In genomic region chr3:25664066-25664809, GRCh38 we compare ENCODE assay signal across 1 cellular context.
TF ChIP-seq lines count a peak whose summit lies in the region.

No MANE protein-coding gene starts in this region.

TF ChIP-seq in K562, 482 proteins besides CTCF, POLR2A, EP300 and RAD21 (continued from another document and continues in another):
- TF ChIP-seq NR2F6 (CRISPR knock-in tag; IDR thresholded peaks at IDR 0.05) (0 out of 2 replicates have a peak, but pooled peaks have one; percentile 5), MYNN (IDR thresholded peaks at IDR 0.05) (peak; percentile 56; the same call in 1 of the 2 replicates), MYNN (CRISPR knock-in tag; IDR thresholded peaks at IDR 0.05) (no peak), ZBTB33 (CRISPR knock-in tag; IDR thresholded peaks at IDR 0.05) (no peak), RB1 (IDR thresholded peaks at IDR 0.05; ENCODE audit: low read depth) (0 out of 2 replicates have a peak, but pooled peaks have one; percentile 51), PRPF4 (IDR thresholded peaks at IDR 0.05; ENCODE audit: insufficient read depth, low read depth, low read length, poor library complexity, severe bottlenecking) (peak; percentile 48), THAP12 (CRISPR knock-in tag; IDR thresholded peaks at IDR 0.05) (0 out of 2 replicates have a peak, but pooled peaks have one; percentile 75), CBFA2T3 (IDR thresholded peaks at IDR 0.05) (no peak), ZNF79 (CRISPR knock-in tag; IDR thresholded peaks at IDR 0.05; ENCODE audit: low read depth) (no peak), STAT5A (IDR thresholded peaks at IDR 0.05; ENCODE audit: borderline replicate concordance, low read length) (no peak), ZKSCAN8 (CRISPR knock-in tag; IDR thresholded peaks at IDR 0.05) (0 out of 2 replicates have a peak, but pooled peaks have one; percentile 4), ZBTB7A (IDR thresholded peaks at IDR 0.05; ENCODE audit: borderline replicate concordance, control insufficient read depth, low read depth, low read length) (peak; percentile 34; the same call in 1 of the 2 replicates), NRF1 (conservative IDR thresholded peaks at IDR 0.05 in 1 of 2, IDR thresholded peaks at IDR 0.05 in 1 of 2) (no peak), FOS (IDR thresholded peaks at IDR 0.05; ENCODE audit: extremely low read depth, insufficient read length) (no peak), SP1 (CRISPR knock-in tag; IDR thresholded peaks at IDR 0.05) (no peak), ZNF766 (CRISPR knock-in tag; conservative IDR thresholded peaks at IDR 0.05) (no peak), RCOR1 (IDR thresholded peaks at IDR 0.05; ENCODE audit: borderline replicate concordance in 1 of 2, low read depth in 2 of 2, low read length in 2 of 2) (no peak), POLR2H (tag; IDR thresholded peaks at IDR 0.05; ENCODE audit: low read depth) (no peak), NFYB (IDR thresholded peaks at IDR 0.05; ENCODE audit: extremely low read depth, insufficient read length) (no peak), BRD4 (IDR thresholded peaks at IDR 0.05) (peak; percentile 75), ZBTB5 (IDR thresholded peaks at IDR 0.05) (no peak), ZFP36 (IDR thresholded peaks at IDR 0.05; ENCODE audit: low read depth, low read length, partially characterized antibody) (no peak), HDAC8 (tag; IDR thresholded peaks at IDR 0.05) (no peak), SMAD4 (CRISPR knock-in tag; conservative IDR thresholded peaks at IDR 0.05) (peak; percentile 73; the same call in 1 of the 2 replicates), CXXC5 (CRISPR knock-in tag; IDR thresholded peaks at IDR 0.05) (peak; percentile 85; the same call in 1 of the 2 replicates), RNF219 (CRISPR knock-in tag; IDR thresholded peaks at IDR 0.05) (no peak), UBTF (IDR thresholded peaks at IDR 0.05; ENCODE audit: borderline replicate concordance in 1 of 2, low read depth in 2 of 2, low read length in 2 of 2) (peak; percentile 98 to 99), ZNF77 (CRISPR knock-in tag; IDR thresholded peaks at IDR 0.05) (no peak), JUN (IDR thresholded peaks at IDR 0.05; ENCODE audit: borderline replicate concordance, low read depth, low read length) (no peak), JUN (CRISPR knock-in tag; IDR thresholded peaks at IDR 0.05; ENCODE audit: borderline replicate concordance) (no peak), NCOA4 (IDR thresholded peaks at IDR 0.05; ENCODE audit: partially characterized antibody) (no peak), RBBP5 (IDR thresholded peaks at IDR 0.05; ENCODE audit: borderline replicate concordance, insufficient read depth, low read length, poor library complexity, severe bottlenecking) (peak; percentile 98), SIN3A (IDR thresholded peaks at IDR 0.05; ENCODE audit: borderline replicate concordance in 2 of 2, control insufficient read depth in 1 of 2, low read depth in 2 of 2, low read length in 2 of 2) (peak; percentile 33 to 56; a peak in 2 of 4 replicates), EZH2 (IDR thresholded peaks at IDR 0.05; ENCODE audit: borderline replicate concordance, low read depth, low read length) (no peak), HMG20B (CRISPR knock-in tag; IDR thresholded peaks at IDR 0.05) (no peak), RNF2 (IDR thresholded peaks at IDR 0.05) (no peak), SNRNP70 (optimal IDR thresholded peaks at IDR 0.05; ENCODE audit: low read depth, low read length) (no peak), L3MBTL2 (IDR thresholded peaks at IDR 0.05) (peak; percentile 75), PTTG1 (tag; IDR thresholded peaks at IDR 0.05; ENCODE audit: low read depth) (no peak)
- TF ChIP-seq, protein P1, sequence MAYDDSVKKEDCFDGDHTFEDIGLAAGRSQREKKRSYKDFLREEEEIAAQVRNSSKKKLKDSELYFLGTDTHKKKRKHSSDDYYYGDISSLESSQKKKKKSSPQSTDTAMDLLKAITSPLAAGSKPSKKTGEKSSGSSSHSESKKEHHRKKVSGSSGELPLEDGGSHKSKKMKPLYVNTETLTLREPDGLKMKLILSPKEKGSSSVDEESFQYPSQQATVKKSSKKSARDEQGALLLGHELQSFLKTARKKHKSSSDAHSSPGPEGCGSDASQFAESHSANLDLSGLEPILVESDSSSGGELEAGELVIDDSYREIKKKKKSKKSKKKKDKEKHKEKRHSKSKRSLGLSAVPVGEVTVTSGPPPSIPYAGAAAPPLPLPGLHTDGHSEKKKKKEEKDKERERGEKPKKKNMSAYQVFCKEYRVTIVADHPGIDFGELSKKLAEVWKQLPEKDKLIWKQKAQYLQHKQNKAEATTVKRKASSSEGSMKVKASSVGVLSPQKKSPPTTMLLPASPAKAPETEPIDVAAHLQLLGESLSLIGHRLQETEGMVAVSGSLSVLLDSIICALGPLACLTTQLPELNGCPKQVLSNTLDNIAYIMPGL (CRISPR knock-in tag; IDR thresholded peaks at IDR 0.05): peak; percentile 82; the same call in 1 of the 2 replicates
- TF ChIP-seq, protein P2, sequence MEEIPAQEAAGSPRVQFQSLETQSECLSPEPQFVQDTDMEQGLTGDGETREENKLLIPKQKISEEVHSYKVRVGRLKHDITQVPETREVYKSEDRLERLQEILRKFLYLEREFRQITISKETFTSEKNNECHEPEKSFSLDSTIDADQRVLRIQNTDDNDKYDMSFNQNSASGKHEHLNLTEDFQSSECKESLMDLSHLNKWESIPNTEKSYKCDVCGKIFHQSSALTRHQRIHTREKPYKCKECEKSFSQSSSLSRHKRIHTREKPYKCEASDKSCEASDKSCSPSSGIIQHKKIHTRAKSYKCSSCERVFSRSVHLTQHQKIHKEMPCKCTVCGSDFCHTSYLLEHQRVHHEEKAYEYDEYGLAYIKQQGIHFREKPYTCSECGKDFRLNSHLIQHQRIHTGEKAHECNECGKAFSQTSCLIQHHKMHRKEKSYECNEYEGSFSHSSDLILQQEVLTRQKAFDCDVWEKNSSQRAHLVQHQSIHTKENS (CRISPR knock-in tag; IDR thresholded peaks at IDR 0.05): no peak
- TF ChIP-seq, protein P3, sequence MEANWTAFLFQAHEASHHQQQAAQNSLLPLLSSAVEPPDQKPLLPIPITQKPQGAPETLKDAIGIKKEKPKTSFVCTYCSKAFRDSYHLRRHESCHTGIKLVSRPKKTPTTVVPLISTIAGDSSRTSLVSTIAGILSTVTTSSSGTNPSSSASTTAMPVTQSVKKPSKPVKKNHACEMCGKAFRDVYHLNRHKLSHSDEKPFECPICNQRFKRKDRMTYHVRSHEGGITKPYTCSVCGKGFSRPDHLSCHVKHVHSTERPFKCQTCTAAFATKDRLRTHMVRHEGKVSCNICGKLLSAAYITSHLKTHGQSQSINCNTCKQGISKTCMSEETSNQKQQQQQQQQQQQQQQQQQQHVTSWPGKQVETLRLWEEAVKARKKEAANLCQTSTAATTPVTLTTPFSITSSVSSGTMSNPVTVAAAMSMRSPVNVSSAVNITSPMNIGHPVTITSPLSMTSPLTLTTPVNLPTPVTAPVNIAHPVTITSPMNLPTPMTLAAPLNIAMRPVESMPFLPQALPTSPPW (CRISPR knock-in tag; IDR thresholded peaks at IDR 0.05): no peak
- TF ChIP-seq, protein P4, sequence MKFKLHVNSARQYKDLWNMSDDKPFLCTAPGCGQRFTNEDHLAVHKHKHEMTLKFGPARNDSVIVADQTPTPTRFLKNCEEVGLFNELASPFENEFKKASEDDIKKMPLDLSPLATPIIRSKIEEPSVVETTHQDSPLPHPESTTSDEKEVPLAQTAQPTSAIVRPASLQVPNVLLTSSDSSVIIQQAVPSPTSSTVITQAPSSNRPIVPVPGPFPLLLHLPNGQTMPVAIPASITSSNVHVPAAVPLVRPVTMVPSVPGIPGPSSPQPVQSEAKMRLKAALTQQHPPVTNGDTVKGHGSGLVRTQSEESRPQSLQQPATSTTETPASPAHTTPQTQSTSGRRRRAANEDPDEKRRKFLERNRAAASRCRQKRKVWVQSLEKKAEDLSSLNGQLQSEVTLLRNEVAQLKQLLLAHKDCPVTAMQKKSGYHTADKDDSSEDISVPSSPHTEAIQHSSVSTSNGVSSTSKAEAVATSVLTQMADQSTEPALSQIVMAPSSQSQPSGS (CRISPR knock-in tag; IDR thresholded peaks at IDR 0.05): 0 out of 2 replicates have a peak, but pooled peaks have one; percentile 12
